Comparison of ENCODE assay signal across 8 cellular contexts in the genomic region with DNA sequence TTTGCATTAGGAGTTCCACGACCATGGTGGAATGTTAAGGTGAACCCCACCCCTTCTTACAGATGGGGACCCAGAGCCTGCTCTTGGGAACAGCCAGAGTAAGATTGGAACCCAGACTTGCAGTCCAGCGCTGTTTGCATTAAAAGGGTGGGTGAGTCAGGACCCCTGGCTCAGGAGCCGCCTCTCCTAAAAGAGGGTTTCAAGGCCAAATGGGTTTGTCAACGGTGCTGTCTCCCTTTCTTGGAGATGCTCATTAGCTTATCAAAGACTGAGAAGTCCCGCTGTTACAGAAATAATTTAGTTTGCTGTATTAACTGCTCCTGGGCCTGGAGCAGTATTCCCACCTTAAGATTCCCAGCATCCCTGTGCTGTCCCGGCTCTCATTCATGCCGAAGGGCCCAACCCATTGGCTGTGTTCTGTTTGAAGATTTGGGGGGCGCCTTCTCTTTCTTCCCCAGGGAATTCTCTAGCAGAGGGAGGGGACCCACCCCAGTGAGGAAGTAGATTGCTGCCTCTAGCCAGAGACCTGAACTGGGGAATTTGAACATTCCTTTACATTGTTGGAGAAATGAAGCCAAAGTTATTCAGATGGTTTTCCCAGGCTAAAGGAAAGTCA. TPM values are rescaled to one million over a fixed set of nuclear protein-coding genes. Genes with fewer than 3 reads are reported as not detected.
DNase-seq lines count a peak whose midpoint lies in the region; ATAC-seq and TF ChIP-seq lines count a peak whose summit lies in the region.

No MANE protein-coding gene starts in this region.

- H3K4me1 Mint-ChIP-seq in CD14-positive monocyte (peaks cover 62% of the 10 kb centered on the region), osteocyte (ENCODE audit: unreplicated experiment) (peaks cover 56% of the 10 kb centered on the region)

- H3K4me3 ChIP-seq in epithelial cell of esophagus (ENCODE audit: low read length), result peak overlapping the region; percentile 57

- intact Hi-C loops in CD14-positive monocyte (cut with micrococcal nuclease), result no loop called here

- H3K36me3 Mint-ChIP-seq in CD14-positive monocyte (peaks cover 26 to 27% of the 10 kb centered on the region in 2 donors), osteocyte (ENCODE audit: unreplicated experiment) (peaks cover 17% of the 10 kb centered on the region)

- peak overlapping the region; percentile 80 to 92 for H3K4me3 Mint-ChIP-seq in CD14-positive monocyte
- H3K4me3 Mint-ChIP-seq in osteocyte (ENCODE audit: unreplicated experiment), result peak overlapping the region; percentile 99

- TF ChIP-seq CTCF in CD14-positive monocyte (IDR thresholded peaks at IDR 0.05), result no peak
- TF ChIP-seq CTCF in epithelial cell of esophagus (IDR thresholded peaks at IDR 0.05; ENCODE audit: insufficient read depth, low read depth, low read length, missing control alignments), result no peak
- no peak for TF ChIP-seq CTCF in osteocyte (IDR thresholded peaks at IDR 0.05)

- H3K27me3 Mint-ChIP-seq in CD14-positive monocyte (ENCODE audit: low read depth in 3 of 3) (peaks cover 0 to 1% (median 0%) of the 10 kb centered on the region in 3 donors), osteocyte (ENCODE audit: unreplicated experiment) (no peaks in the 10 kb centered on the region)

- H3K9me3 Mint-ChIP-seq in CD14-positive monocyte (peaks cover 0 to 3% (median 0%) of the 10 kb centered on the region in 7 donors), osteocyte (ENCODE audit: unreplicated experiment) (no peaks in the 10 kb centered on the region)

- H3K27ac Mint-ChIP-seq in CD14-positive monocyte, result peak overlapping the region in 6 of 7 donors; percentile 59 to 94 (median 92)
- peak overlapping the region; percentile 99 for H3K27ac Mint-ChIP-seq in osteocyte (ENCODE audit: unreplicated experiment)

- ATAC-seq in HG03135 (IDR thresholded peaks at IDR 0.05; ENCODE audit: unreplicated experiment) (no peak), HG03469 (IDR thresholded peaks at IDR 0.05; ENCODE audit: unreplicated experiment) (no peak)

- no peak for DNase-seq in CD14-positive monocyte (ENCODE audit: low spot score)
- DNase-seq in RKO (ENCODE audit: low spot score), result peak; percentile 38
- DNase-seq in epithelial cell of esophagus (ENCODE audit: low read depth), result no peak
- no peak for DNase-seq in osteocyte (ENCODE audit: extremely low spot score, unreplicated experiment)
- DNase-seq in central memory CD4-positive, alpha-beta T cell, result no peak
- no peak for DNase-seq in 8988T

RNA-seq across cellular contexts. Expression of a gene that starts 1.8 kb away (rescaled TPM):
- 1 to 10 TPM; 3.7 to 9.2 TPM for polyA plus RNA-seq in CD14-positive monocyte
- total RNA-seq in osteocyte, result 107 and 111 TPM in 2 replicates

RNA-seq across cellular contexts. Expression of a gene that starts 21.6 kb away (rescaled TPM):
- polyA plus RNA-seq in CD14-positive monocyte, result 1 to 10 TPM; 6.2 to 9.7 TPM
- 22.5 and 27.0 TPM in 2 replicates for total RNA-seq in osteocyte

RNA-seq across cellular contexts. Expression of a gene that starts 28.3 kb away (rescaled TPM):
- polyA plus RNA-seq in CD14-positive monocyte, result 1 to 10 TPM; 2.0 to 2.9 TPM
- 4.5 and 5.7 TPM in 2 replicates for total RNA-seq in osteocyte

RNA-seq across cellular contexts. Expression of a gene that starts 56.4 kb away (rescaled TPM):
- polyA plus RNA-seq in CD14-positive monocyte, result not detected
- not detected in 2 replicates for total RNA-seq in osteocyte
